In the genomic region with DNA sequence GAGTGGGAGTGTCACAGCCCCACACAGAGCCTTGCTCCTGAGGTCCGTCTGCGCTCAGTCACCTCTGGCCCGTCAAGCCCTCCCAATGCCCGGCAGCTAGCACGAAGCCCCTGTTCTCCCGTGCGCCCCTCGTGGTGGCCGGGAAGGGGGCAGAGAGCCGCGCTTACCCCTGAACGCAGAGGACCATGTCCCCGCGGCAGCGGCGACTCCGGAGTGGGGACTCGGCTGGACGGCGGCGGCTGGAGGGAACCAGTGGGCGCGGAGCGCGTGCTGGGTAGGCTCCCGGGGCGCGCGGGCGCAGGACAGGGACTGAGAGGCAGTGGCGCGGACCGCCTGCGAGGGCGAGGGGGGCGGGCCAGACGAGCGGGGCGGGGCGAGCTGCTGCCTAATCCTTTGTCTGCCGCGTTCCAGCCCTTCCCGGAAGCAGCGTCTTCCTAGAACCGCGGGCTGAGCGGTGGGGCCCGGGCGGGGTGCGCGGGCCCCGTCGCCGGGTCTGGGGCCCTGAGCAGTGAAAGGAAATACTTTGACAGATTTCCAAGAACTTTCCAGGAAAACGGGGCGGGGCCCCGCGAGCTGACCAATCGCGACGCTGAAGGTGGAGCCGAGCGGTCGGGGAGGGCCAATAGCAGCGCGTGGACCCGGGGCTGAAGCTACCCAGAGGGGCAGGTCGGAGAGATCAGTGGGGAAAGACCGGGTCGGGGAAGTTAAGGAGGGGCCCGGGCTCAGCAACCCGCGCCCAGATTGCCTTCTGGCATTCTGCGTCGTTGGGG, we compare ENCODE assay signal across 8 cellular contexts. TPM values are rescaled to one million over a fixed set of nuclear protein-coding genes. Genes with fewer than 3 reads are reported as not detected.
DNase-seq lines count a peak whose midpoint lies in the region; TF ChIP-seq lines count a peak whose summit lies in the region.

A gene with protein sequence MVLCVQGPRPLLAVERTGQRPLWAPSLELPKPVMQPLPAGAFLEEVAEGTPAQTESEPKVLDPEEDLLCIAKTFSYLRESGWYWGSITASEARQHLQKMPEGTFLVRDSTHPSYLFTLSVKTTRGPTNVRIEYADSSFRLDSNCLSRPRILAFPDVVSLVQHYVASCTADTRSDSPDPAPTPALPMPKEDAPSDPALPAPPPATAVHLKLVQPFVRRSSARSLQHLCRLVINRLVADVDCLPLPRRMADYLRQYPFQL (minus strand): TSS at position 311 of the 770 bp plus-strand sequence. CDS start 124 bp downstream, at position 187.

- H3K9ac ChIP-seq in SK-N-SH = peak within 1 kb of the TSS; percentile 61; the same call in 1 of the 2 replicates

- H3K9me3 ChIP-seq in HAP-1 = no peaks in the 10 kb centered on the region
- no peaks in the 10 kb centered on the region for H3K9me3 ChIP-seq in MG63
- H3K9me3 ChIP-seq in SK-N-SH = no peaks in the 10 kb centered on the region
- no peaks in the 10 kb centered on the region for H3K9me3 ChIP-seq in osteoblast (ENCODE audit: low read depth, low read length)
- no peaks in the 10 kb centered on the region for H3K9me3 ChIP-seq in thymus (ENCODE audit: control insufficient read depth)

- H3F3A ChIP-seq in SK-N-SH (replicated peaks; ENCODE audit: insufficient read depth) = peaks cover 7% of the 10 kb centered on the region

- TF ChIP-seq EP300 in SK-N-SH (IDR thresholded peaks at IDR 0.05; ENCODE audit: borderline replicate concordance in 1 of 2, low read depth in 1 of 2, low read length in 1 of 2) = no peak

- peak within 1 kb of the TSS; percentile 99 for H3K27ac Mint-ChIP-seq in activated naive CD4-positive, alpha-beta T cell treated with anti-CD3 and anti-CD28 coated beads, Interleukin-2, amount 10 ng/mL, durations not matched to agents 7 days and 5 days

- H3K4me2 ChIP-seq in SK-N-SH = peak within 1 kb of the TSS; percentile 87
- H3K4me2 ChIP-seq in osteoblast (ENCODE audit: insufficient read depth, low read length) = peak within 1 kb of the TSS; percentile 86

- H3K36me3 Mint-ChIP-seq in activated naive CD4-positive, alpha-beta T cell treated with anti-CD3 and anti-CD28 coated beads, Interleukin-2, amount 10 ng/mL, durations not matched to agents 7 days and 5 days = peaks cover 78% of the 10 kb centered on the region

- DNase-seq in GM06990 (ENCODE audit: extremely low read depth, insufficient read length) = peak; percentile 89
- peak; percentile 96 to 98 for DNase-seq in HAP-1 (ENCODE audit: low spot score in 2 of 2)
- DNase-seq in MG63 = peak; percentile 85
- DNase-seq in SK-N-SH = peak; percentile 96
- peak; percentile 99 for DNase-seq in activated naive CD4-positive, alpha-beta T cell treated with anti-CD3 and anti-CD28 coated beads, Interleukin-2, amount 10 ng/mL, durations not matched to agents 7 days and 5 days
- peak; percentile 73 for DNase-seq in globus pallidus (ENCODE audit: low spot score)
- DNase-seq in osteoblast (ENCODE audit: insufficient read length, low spot score, missing footprints) = peak; percentile 99

- 2% methylated on average over 30 of the region's 75 CpGs for WGBS in SK-N-SH (ENCODE audit: low lambda C conversion rate)
- under 1% methylated on average over 75 of the region's 75 CpGs for WGBS in thymus

- POLR2A ChIA-PET in SK-N-SH (lab: Yijun Ruan, JAX) = interaction anchor here (0.8 to 1.5 kb wide), 6 partner anchors 11 to 347 kb away, joined by 3 to 8 read pairs (median 3); a partner anchor contains a TSS

- H4K20me1 ChIP-seq in SK-N-SH (ENCODE audit: insufficient read depth) = no peaks in the 10 kb centered on the region
- no peaks in the 10 kb centered on the region for H4K20me1 ChIP-seq in osteoblast (ENCODE audit: insufficient read depth, low read length)

- H3K4me3 Mint-ChIP-seq in activated naive CD4-positive, alpha-beta T cell treated with anti-CD3 and anti-CD28 coated beads, Interleukin-2, amount 10 ng/mL, durations not matched to agents 7 days and 5 days = peak within 1 kb of the TSS; percentile 98

- H3K79me2 ChIP-seq in SK-N-SH (ENCODE audit: insufficient read depth) (no peaks in the 10 kb centered on the region), osteoblast (ENCODE audit: insufficient read depth, low read length) (no peaks in the 10 kb centered on the region)

- in situ Hi-C loops in HAP-1 (cut with MboI; ENCODE audit: low sequenced_read_pairs) = no loop called here

- H3K9me2 ChIP-seq in SK-N-SH = no peaks in the 10 kb centered on the region

- TF ChIP-seq RAD21 in SK-N-SH (IDR thresholded peaks at IDR 0.05; ENCODE audit: low read length) = no peak

- TF ChIP-seq CTCF in GM06990 (IDR thresholded peaks at IDR 0.05; ENCODE audit: insufficient read depth, low read length, poor library complexity, severe bottlenecking) = peak; percentile 63
- peak; percentile 58 for TF ChIP-seq CTCF in SK-N-SH (IDR thresholded peaks at IDR 0.05)
- TF ChIP-seq CTCF in osteoblast (IDR thresholded peaks at IDR 0.05; ENCODE audit: extremely low read depth, low read depth, low read length) = peak; percentile 26

- H3K9me3 Mint-ChIP-seq in activated naive CD4-positive, alpha-beta T cell treated with anti-CD3 and anti-CD28 coated beads, Interleukin-2, amount 10 ng/mL, durations not matched to agents 7 days and 5 days = no peaks in the 10 kb centered on the region

- peaks cover 19% of the 10 kb centered on the region for H3K27me3 Mint-ChIP-seq in activated naive CD4-positive, alpha-beta T cell treated with anti-CD3 and anti-CD28 coated beads, Interleukin-2, amount 10 ng/mL, durations not matched to agents 7 days and 5 days

- H2AFZ ChIP-seq in SK-N-SH (ENCODE audit: low read depth) = peak within 1 kb of the TSS; percentile 76; the same call in 1 of the 2 replicates
- peak within 1 kb of the TSS; percentile 88 for H2AFZ ChIP-seq in osteoblast (ENCODE audit: low read length)

- H3K36me3 ChIP-seq in GM06990 (ENCODE audit: control insufficient read depth, insufficient read depth, low read length) (peaks cover 2% of the 10 kb centered on the region; the same call in 1 of the 2 replicates), HAP-1 (replicated peaks) (no peaks in the 10 kb centered on the region), MG63 (no peaks in the 10 kb centered on the region), SK-N-SH (replicated peaks in 1 of 2; ENCODE audit: control insufficient read depth in 1 of 2, insufficient read depth in 2 of 2, low read length in 1 of 2) (peaks cover 0 to 4% of the 10 kb centered on the region in 2 experiments), osteoblast (ENCODE audit: insufficient read depth, low read length) (peaks cover 8% of the 10 kb centered on the region), thymus (ENCODE audit: control insufficient read depth, insufficient read depth) (no peaks in the 10 kb centered on the region)

- H3K4me3 ChIP-seq in GM06990 (replicated peaks; ENCODE audit: low read depth, low read length) (peak within 1 kb of the TSS; percentile 71), HAP-1 (peak within 1 kb of the TSS; percentile 59), MG63 (peak within 1 kb of the TSS; percentile 58), SK-N-SH (ENCODE audit: low read depth in 2 of 2, low read length in 1 of 2) (peak within 1 kb of the TSS; percentile 56 to 71), osteoblast (ENCODE audit: insufficient read depth, low read length) (peak within 1 kb of the TSS; percentile 79), thymus (ENCODE audit: low read length) (peak within 1 kb of the TSS; percentile 63)

- H3K4me1 Mint-ChIP-seq in activated naive CD4-positive, alpha-beta T cell treated with anti-CD3 and anti-CD28 coated beads, Interleukin-2, amount 10 ng/mL, durations not matched to agents 7 days and 5 days = peaks cover 33% of the 10 kb centered on the region

- H3K4me1 ChIP-seq in HAP-1 (peaks cover 18% of the 10 kb centered on the region), SK-N-SH (ENCODE audit: control insufficient read depth in 1 of 2, insufficient read depth in 2 of 2, low read depth in 1 of 2, low read length in 1 of 2) (peaks cover 0 to 44% of the 10 kb centered on the region in 2 experiments; a peak in 1 of 4 replicates), osteoblast (ENCODE audit: insufficient read depth, low read length) (peaks cover 23% of the 10 kb centered on the region), thymus (ENCODE audit: control insufficient read depth, insufficient read depth, low read length) (peaks cover 15% of the 10 kb centered on the region)

- H3K27me3 ChIP-seq in GM06990 (replicated peaks; ENCODE audit: control insufficient read depth, insufficient read depth, low read length) (no peaks in the 10 kb centered on the region), HAP-1 (ENCODE audit: low read depth) (no peaks in the 10 kb centered on the region), MG63 (no peaks in the 10 kb centered on the region), SK-N-SH (ENCODE audit: insufficient read depth) (no peaks in the 10 kb centered on the region), osteoblast (ENCODE audit: insufficient read depth, low read length) (no peaks in the 10 kb centered on the region), thymus (ENCODE audit: control insufficient read depth, insufficient read depth) (no peaks in the 10 kb centered on the region)

- CTCF ChIA-PET in SK-N-SH (lab: Yijun Ruan, JAX) = interaction anchor here (0.5 to 25.1 kb wide), 12 partner anchors 9 to 777 kb away, joined by 3 to 648 read pairs (median 5); a partner anchor contains a TSS
- CTCF ChIA-PET in activated naive CD4-positive, alpha-beta T cell treated with anti-CD3 and anti-CD28 coated beads, Interleukin-2, amount 10 ng/mL, durations not matched to agents 7 days and 5 days (lab: Charles Lee) = interaction anchor here (0.7 to 25.1 kb wide), 6 partner anchors 8 to 70 kb away, joined by 3 to 753 read pairs (median 18); a partner anchor contains a TSS

- peak within 1 kb of the TSS; percentile 14 to 73; a peak in 3 of 4 replicates for H3K27ac ChIP-seq in SK-N-SH (ENCODE audit: low read depth in 2 of 2, low read length in 1 of 2)
- peak within 1 kb of the TSS; percentile 36 for H3K27ac ChIP-seq in osteoblast (ENCODE audit: low read depth, low read length)
- peak within 1 kb of the TSS; percentile 67 for H3K27ac ChIP-seq in thymus (ENCODE audit: low read depth)

TF ChIP-seq in SK-N-SH, 30 proteins besides CTCF, POLR2A, EP300 and RAD21 (continues in another document):
- TF ChIP-seq, protein P1, sequence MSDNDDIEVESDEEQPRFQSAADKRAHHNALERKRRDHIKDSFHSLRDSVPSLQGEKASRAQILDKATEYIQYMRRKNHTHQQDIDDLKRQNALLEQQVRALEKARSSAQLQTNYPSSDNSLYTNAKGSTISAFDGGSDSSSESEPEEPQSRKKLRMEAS (IDR thresholded peaks at IDR 0.05; ENCODE audit: low read depth) = peak; percentile 89
- TF ChIP-seq SIN3A (IDR thresholded peaks at IDR 0.05; ENCODE audit: borderline replicate concordance, low read depth, low read length) = peak; percentile 57; the same call in 1 of the 2 replicates
- no peak; the same call in 1 of the 2 replicates for TF ChIP-seq GABPA (IDR thresholded peaks at IDR 0.05; ENCODE audit: low read depth)
- peak; percentile 46; the same call in 1 of the 2 replicates for TF ChIP-seq TAF1 (IDR thresholded peaks at IDR 0.05; ENCODE audit: borderline replicate concordance, low read depth, low read length)

RNA-seq across cellular contexts. Expression of the gene that starts here (rescaled TPM):
- total RNA-seq in MG63 (2014; rRNA removed; shearing (Covaris generic); ENCODE audit: low replicate concordance) = 0.20 TPM in 1 of 2 replicates, not detected in the other
- 2.0 and 2.6 TPM in 2 replicates for polyA plus RNA-seq in SK-N-SH (2012; rRNA removed)
- polyA plus RNA-seq in SK-N-SH (2012; cell fraction: cytosol; rRNA removed) = 1.2 and 1.8 TPM in 2 replicates
- polyA plus RNA-seq in SK-N-SH (2012; cell fraction: nucleus; rRNA removed) = 3.7 TPM in 2 replicates
- 1.1 and 1.2 TPM in 2 replicates for total RNA-seq in osteoblast
- polyA plus RNA-seq in thymus = 7.0 TPM

Comparison
In these comparisons a context has a peak if more than half of its experiments do, and no peak if none do; other contexts are left out.
1. Peak in every context shown above with its lines: DNase-seq, H3K4me3 ChIP-seq and H3K27ac ChIP-seq.
2. Peak in DNase-seq and H3K4me3 ChIP-seq in MG63; RNA of the gene not detected or under 1 TPM.